Comparison of ENCODE assay signal across 15 cellular contexts in genomic region chr17:44872131-44872768, GRCh38. TPM values are rescaled to one million over a fixed set of nuclear protein-coding genes. Genes with fewer than 3 reads are reported as not detected.
A peak's percentile ranks its signal among the peaks of the same experiment; 100 is the strongest.
DNase-seq lines count a peak whose midpoint lies in the region; ATAC-seq and TF ChIP-seq lines count a peak whose summit lies in the region.
"Had no signal": no experiment of that assay in that cellular context is flagged by ENCODE, and none has a peak within 500 bp of the region (broad histone marks: within the 10 kb centered on the region; RNA-seq: fewer than 3 reads in every experiment).

No MANE protein-coding gene starts in this region.

- no peak overlapping the region for H3K9ac ChIP-seq in PC-3 (ENCODE audit: low read length)

- H3K4me2 ChIP-seq in PC-3 (ENCODE audit: low read length): no peak overlapping the region
- H3K4me2 ChIP-seq: A549 had no signal

- H3K36me3 Mint-ChIP-seq in activated naive CD4-positive, alpha-beta T cell treated with anti-CD3 and anti-CD28 coated beads, Interleukin-2, amount 50 U/mL, for 72 hours: peaks cover 6 to 11% of the 10 kb centered on the region in 2 donors

- H4K20me1 ChIP-seq in PC-3 (ENCODE audit: low read length): no peaks in the 10 kb centered on the region

- H3K27ac ChIP-seq in PC-3 (ENCODE audit: low read length) (no peak overlapping the region), right cardiac atrium (ENCODE audit: low read length) (peak overlapping the region; percentile 54), aorta (ENCODE audit: low read depth in 1 of 2, low read length in 2 of 2) (peak overlapping the region in 1 of 2 donors; percentile 68)
- H3K27ac ChIP-seq: A549 had no signal

- no peak for DNase-seq in activated naive CD4-positive, alpha-beta T cell treated with anti-CD3 and anti-CD28 coated beads, Interleukin-2, amount 50 U/mL, for 72 hours (ENCODE audit: low spot score in 2 of 2)
- DNase-seq in activated naive CD4-positive, alpha-beta T cell treated with Interleukin-2 at 50 U/mL for 16 hours: no peak
- peak; percentile 47 for DNase-seq in PC-3
- DNase-seq in right cardiac atrium: peak; percentile 59 to 85 (median 78)
- DNase-seq in aorta: peak; percentile 33 to 61
- DNase-seq in retina: no peak
- no peak for DNase-seq in activated effector memory CD4-positive, alpha-beta T cell treated with Interleukin-2 at 50 U/mL for 16 hours
- DNase-seq in midbrain (lab: John Stamatoyannopoulos, UW): no peak
- DNase-seq: activated CD8-positive, alpha-beta memory T cell treated with anti-CD3 and anti-CD28 coated beads, Interleukin-2, amount 10 ng/mL, durations not matched to agents 7 days and 5 days; activated naive CD8-positive, alpha-beta T cell treated with anti-CD3 and anti-CD28 coated beads, Interleukin-2, amount 50 U/mL, for 24 hours; Calu3; NCI-H1105 treated with DMSO at 0.1 percent for 48 hours had no signal

- H3K4me3 ChIP-seq in PC-3 (ENCODE audit: low read length): no peak overlapping the region
- H3K4me3 ChIP-seq in right cardiac atrium (ENCODE audit: low read length): no peak overlapping the region
- no peak overlapping the region for H3K4me3 ChIP-seq in aorta (ENCODE audit: low read length in 2 of 2)
- H3K4me3 ChIP-seq: A549 had no signal

- TF ChIP-seq CTCF in PC-3 (conservative IDR thresholded peaks at IDR 0.05; ENCODE audit: low read depth, low read length): no peak

- H3K9me2 ChIP-seq in PC-3 (replicated peaks; ENCODE audit: low read length): no peaks in the 10 kb centered on the region

- no peak overlapping the region for H2AFZ ChIP-seq in PC-3 (ENCODE audit: low read length)

- WGBS in right cardiac atrium: 50% methylated on average over 9 of the region's 9 CpGs
- 12 to 19% methylated on average over 9 of the region's 9 CpGs for WGBS in aorta, 2 donors

- peaks cover 75% of the 10 kb centered on the region for H3K36me3 ChIP-seq in PC-3 (ENCODE audit: low read depth, low read length)
- peaks cover 7 to 11% of the 10 kb centered on the region in 2 donors for H3K36me3 ChIP-seq in aorta (ENCODE audit: control insufficient read depth in 1 of 2, insufficient read depth in 2 of 2, low read length in 1 of 2)

- H3K27me3 ChIP-seq in PC-3 (ENCODE audit: low read length): no peaks in the 10 kb centered on the region
- H3K27me3 ChIP-seq in right cardiac atrium (ENCODE audit: control insufficient read depth, insufficient read depth): no peaks in the 10 kb centered on the region
- H3K27me3 ChIP-seq in aorta (ENCODE audit: control insufficient read depth in 1 of 2, insufficient read depth in 2 of 2, low read length in 1 of 2): no peaks in the 10 kb centered on the region

- H3F3A ChIP-seq in PC-3 (ENCODE audit: low read length, unreplicated experiment): peaks cover 3% of the 10 kb centered on the region

- no TSS peak for BruUV-seq in PC-3 (replicated peaks; lab: Mats Ljungman, UMichigan)

- H3K9me3 ChIP-seq in PC-3 (ENCODE audit: low read length) (no peaks in the 10 kb centered on the region), right cardiac atrium (ENCODE audit: control insufficient read depth, low read length) (no peaks in the 10 kb centered on the region), aorta (ENCODE audit: control insufficient read depth, low read length) (no peaks in the 10 kb centered on the region)
- H3K9me3 ChIP-seq: A549 had no signal

- POLR2A ChIA-PET in PC-3 (lab: Charles Lee; ENCODE audit: unreplicated experiment): no interaction called here

- H3K9me3 Mint-ChIP-seq in activated naive CD4-positive, alpha-beta T cell treated with anti-CD3 and anti-CD28 coated beads, Interleukin-2, amount 50 U/mL, for 72 hours: no peaks in the 10 kb centered on the region
- H3K9me3 Mint-ChIP-seq: activated naive CD8-positive, alpha-beta T cell treated with anti-CD3 and anti-CD28 coated beads, Interleukin-2, amount 50 U/mL, for 24 hours had no signal

- intact Hi-C loops in PC-3 (cut with micrococcal nuclease): no loop called here
- intact Hi-C loops in right cardiac atrium (cut with DNase I): no loop called here
- intact Hi-C loops in aorta (cut with DNase I): no loop called here

- CTCF ChIA-PET in PC-3 (lab: Charles Lee): interaction anchor here (0.7 kb wide), 1 partner anchor 26 kb away, joined by 3 read pairs; no protein-coding TSS in a partner anchor

- H3K4me1 ChIP-seq in PC-3 (ENCODE audit: insufficient read depth, low read length): peaks cover 12% of the 10 kb centered on the region; the same call in 1 of the 2 replicates
- peaks cover 8% of the 10 kb centered on the region for H3K4me1 ChIP-seq in right cardiac atrium (ENCODE audit: control insufficient read depth, insufficient read depth, low read length)
- H3K4me1 ChIP-seq in aorta (ENCODE audit: control insufficient read depth in 1 of 2, insufficient read depth in 2 of 2, low read length in 2 of 2): no peaks in the 10 kb centered on the region

- no peaks in the 10 kb centered on the region for H3K79me2 ChIP-seq in PC-3 (ENCODE audit: low read length)

- H3K27ac Mint-ChIP-seq in activated naive CD4-positive, alpha-beta T cell treated with anti-CD3 and anti-CD28 coated beads, Interleukin-2, amount 50 U/mL, for 72 hours: peak overlapping the region; percentile 65 to 67
- H3K27ac Mint-ChIP-seq: activated CD8-positive, alpha-beta memory T cell treated with anti-CD3 and anti-CD28 coated beads, Interleukin-2, amount 10 ng/mL, durations not matched to agents 7 days and 5 days; activated naive CD8-positive, alpha-beta T cell treated with anti-CD3 and anti-CD28 coated beads, Interleukin-2, amount 50 U/mL, for 24 hours had no signal

- ATAC-seq in activated naive CD4-positive, alpha-beta T cell treated with anti-CD3 and anti-CD28 coated beads, Interleukin-2, amount 50 U/mL, for 72 hours: no peak
- peak; percentile 98 for ATAC-seq in PC-3
- ATAC-seq in right cardiac atrium: peak; percentile 81 to 91
- peak; percentile 52 for ATAC-seq in aorta (ENCODE audit: low FRiP score)
- ATAC-seq: activated CD8-positive, alpha-beta memory T cell treated with anti-CD3 and anti-CD28 coated beads, Interleukin-2, amount 10 ng/mL, durations not matched to agents 7 days and 5 days; activated naive CD8-positive, alpha-beta T cell treated with anti-CD3 and anti-CD28 coated beads, Interleukin-2, amount 50 U/mL, for 24 hours had no signal

RNA-seq across cellular contexts. Expression of gene HIGD1B, which starts 24.6 kb away (rescaled TPM):
- not detected for total RNA-seq in activated naive CD4-positive, alpha-beta T cell treated with anti-CD3 and anti-CD28 coated beads, Interleukin-2, amount 50 U/mL, for 72 hours
- total RNA-seq in PC-3 (2014; rRNA removed): not detected in 2 replicates
- total RNA-seq in right cardiac atrium: 1 to 10 TPM; 1.6 to 5.5 (median 3.6) TPM
- 10.3 TPM for polyA plus RNA-seq in right cardiac atrium
- 1 to 10 TPM in 1 of 2 donors, under 1 TPM in 1; 0.58 to 1.3 TPM for total RNA-seq in aorta
- polyA plus RNA-seq in aorta: not detected
- total RNA-seq: activated CD8-positive, alpha-beta memory T cell treated with anti-CD3 and anti-CD28 coated beads, Interleukin-2, amount 10 ng/mL, durations not matched to agents 7 days and 5 days; Calu3; H1; mononuclear cell had no signal
- polyA plus RNA-seq: A549, H1 had no signal

RNA-seq across cellular contexts. Expression of gene EFTUD2, which starts 27.0 kb away (rescaled TPM):
- total RNA-seq in activated naive CD4-positive, alpha-beta T cell treated with anti-CD3 and anti-CD28 coated beads, Interleukin-2, amount 50 U/mL, for 72 hours: 100 to 1,000 TPM in 1 of 2 donors, 10 to 100 TPM in 1; 77.8 to 186 TPM
- total RNA-seq in PC-3 (2014; rRNA removed): 227 and 292 TPM in 2 replicates
- total RNA-seq in right cardiac atrium: 10 to 100 TPM; 54.8 to 73.0 (median 59.5) TPM
- 27.7 TPM for polyA plus RNA-seq in right cardiac atrium
- total RNA-seq in aorta: 10 to 100 TPM; 64.4 to 78.6 TPM
- polyA plus RNA-seq in aorta: 10 to 100 TPM; 17.8 to 37.7 TPM

RNA-seq across cellular contexts. Expression of gene GJC1, which starts 42.2 kb away (rescaled TPM):
- total RNA-seq in activated naive CD4-positive, alpha-beta T cell treated with anti-CD3 and anti-CD28 coated beads, Interleukin-2, amount 50 U/mL, for 72 hours: 1 to 10 TPM; 2.5 to 6.4 TPM
- 16.4 and 17.1 TPM in 2 replicates for total RNA-seq in PC-3 (2014; rRNA removed)
- 10 to 100 TPM; 35.2 to 64.0 (median 48.5) TPM for total RNA-seq in right cardiac atrium
- polyA plus RNA-seq in right cardiac atrium: 20.8 TPM
- 10 to 100 TPM; 23.8 to 34.3 TPM for total RNA-seq in aorta
- 1 to 10 TPM; 2.9 to 5.6 TPM for polyA plus RNA-seq in aorta
- total RNA-seq: mononuclear cell had no signal

RNA-seq across cellular contexts. Expression of gene GFAP, which starts 43.0 kb away (rescaled TPM):
- not detected for total RNA-seq in activated naive CD4-positive, alpha-beta T cell treated with anti-CD3 and anti-CD28 coated beads, Interleukin-2, amount 50 U/mL, for 72 hours
- total RNA-seq in PC-3 (2014; rRNA removed) (0.29 and 0.46 TPM in 2 replicates), right cardiac atrium (1 to 10 TPM; 4.6 to 8.3 (median 4.8) TPM), aorta (10 to 100 TPM in 1 of 2 donors, 1 to 10 TPM in 1; 2.3 to 17.6 TPM)
- polyA plus RNA-seq in right cardiac atrium (7.8 TPM), aorta (1 to 10 TPM; 1.4 to 7.9 TPM)
- total RNA-seq: activated CD8-positive, alpha-beta memory T cell treated with anti-CD3 and anti-CD28 coated beads, Interleukin-2, amount 10 ng/mL, durations not matched to agents 7 days and 5 days; Calu3 had no signal

Comparison
In these comparisons a context has a peak if more than half of its experiments do, and no peak if none do; other contexts are left out.
1. ATAC-seq: peak in PC-3 (single experiment), right cardiac atrium (2 of 2) and aorta (single experiment); none in activated naive CD4-positive, alpha-beta T cell treated with anti-CD3 and anti-CD28 coated beads, Interleukin-2, amount 50 U/mL, for 72 hours (0 of 2).
2. DNase-seq: peak in PC-3 (single experiment), right cardiac atrium (3 of 3) and aorta (2 of 2); none in activated naive CD4-positive, alpha-beta T cell treated with anti-CD3 and anti-CD28 coated beads, Interleukin-2, amount 50 U/mL, for 72 hours (0 of 2), activated naive CD4-positive, alpha-beta T cell treated with Interleukin-2 at 50 U/mL for 16 hours (single experiment), retina (single experiment), activated effector memory CD4-positive, alpha-beta T cell treated with Interleukin-2 at 50 U/mL for 16 hours (single experiment) and midbrain (single experiment).